8 cellular contexts compared by ENCODE assay signal in genomic region chr15:45401665-45402161, GRCh38. TPM values are rescaled to one million over a fixed set of nuclear protein-coding genes. Genes with fewer than 3 reads are reported as not detected.
DNase-seq lines count a peak whose midpoint lies in the region; TF ChIP-seq lines count a peak whose summit lies in the region.

No MANE protein-coding gene starts in this region.

- H3K36me3 ChIP-seq in HUES48 (ENCODE audit: control insufficient read depth, insufficient read depth, low read length) (peaks cover 20% of the 10 kb centered on the region), mammary epithelial cell (ENCODE audit: insufficient read depth, low read length) (peaks cover 8% of the 10 kb centered on the region)

- H3K9me3 ChIP-seq in HUES48 (ENCODE audit: control insufficient read depth, insufficient read depth, low read length) (no peaks in the 10 kb centered on the region), mammary epithelial cell (replicated peaks; ENCODE audit: insufficient read depth, low read length) (no peaks in the 10 kb centered on the region), mononuclear cell (ENCODE audit: low read depth, low read length) (no peaks in the 10 kb centered on the region)

- H3K27me3 ChIP-seq in HUES48 (ENCODE audit: control insufficient read depth, insufficient read depth, low read length) (0 out of 2 replicates have a peak, but pooled peaks cover 6% of the 10 kb centered on the region), mammary epithelial cell (ENCODE audit: insufficient read depth, low read length) (no peaks in the 10 kb centered on the region), mononuclear cell (ENCODE audit: insufficient read depth, low read length) (no peaks in the 10 kb centered on the region)

- DNase-seq in NCI-H345 (lab: John Stamatoyannopoulos, UW) (peak; percentile 40), NCI-H345 treated with DMSO at 0.1 percent for 48 hours (lab: John Stamatoyannopoulos, UW; ENCODE audit: unreplicated experiment) (no peak), mammary epithelial cell (no peak), 8988T (no peak), GM13976 (ENCODE audit: low spot score) (no peak), iPS-NIHi11 (ENCODE audit: low spot score) (no peak)

- peak overlapping the region; percentile 93 for H2AFZ ChIP-seq in mammary epithelial cell (ENCODE audit: low read depth, low read length)

- H3K79me2 ChIP-seq in mammary epithelial cell (ENCODE audit: insufficient read depth, low read length): peaks cover 40% of the 10 kb centered on the region

- TF ChIP-seq CTCF in mammary epithelial cell (conservative IDR thresholded peaks at IDR 0.05 in 1 of 2, IDR thresholded peaks at IDR 0.05 in 1 of 2; ENCODE audit: extremely low read depth in 1 of 2, insufficient read depth in 1 of 2, low read depth in 1 of 2, low read length in 2 of 2) (no peak), GM13976 (IDR thresholded peaks at IDR 0.05; ENCODE audit: borderline replicate concordance, control extremely low read depth, extremely low read depth, insufficient read depth, missing control alignments) (no peak)

- dilution Hi-C loops in mammary epithelial cell (cut with HindIII; ENCODE audit: low sequenced_read_pairs): no loop called here

- WGBS in mammary epithelial cell (ENCODE audit: low coverage, missing lambda C conversion rate): 3% methylated on average over 12 of the region's 12 CpGs

- H4K20me1 ChIP-seq in mammary epithelial cell (ENCODE audit: insufficient read depth, low read length): no peaks in the 10 kb centered on the region

- TSS peak; percentile 68 for BruUV-seq in mammary epithelial cell (replicated peaks; lab: Mats Ljungman, UMichigan)

- in situ Hi-C loops in mammary epithelial cell (cut with MboI; ENCODE audit: low sequenced_read_pairs in 2 of 2): loop anchor here in 1 of 2 donors (5.0 kb wide), 1 partner anchor 199 kb away; no protein-coding TSS in a partner anchor
- in situ Hi-C loops in GM13976 (cut with MboI; ENCODE audit: low sequenced_read_pairs, unreplicated experiment): loop anchor here (10.0 kb wide), 1 partner anchor 197 kb away; no protein-coding TSS in a partner anchor

- peak overlapping the region; percentile 72 for H3K4me3 ChIP-seq in HUES48 (ENCODE audit: low read depth, low read length)
- peak overlapping the region; percentile 79 to 99 (median 96) for H3K4me3 ChIP-seq in mammary epithelial cell (replicated peaks in 1 of 3; ENCODE audit: insufficient read depth in 1 of 3, low read depth in 2 of 3, low read length in 3 of 3)
- peak overlapping the region; percentile 88 for H3K4me3 ChIP-seq in mononuclear cell (ENCODE audit: low read length)

- H3K9ac ChIP-seq in HUES48 (ENCODE audit: low read depth, low read length) (peak overlapping the region; percentile 11; the same call in 1 of the 2 replicates), mammary epithelial cell (ENCODE audit: insufficient read depth, low read length) (peak overlapping the region; percentile 78)

- CTCF ChIA-PET in mammary epithelial cell (lab: Charles Lee; ENCODE audit: low non-redundant PET): interaction anchor here (0.6 to 1.3 kb wide), 4 partner anchors 197 to 275 kb away, joined by 3 to 5 read pairs (median 5); no protein-coding TSS in a partner anchor

- intact Hi-C loops in mammary epithelial cell (cut with micrococcal nuclease): loop anchor here (1.0 to 2.0 kb wide), 3 partner anchors 186 to 238 kb away; partner anchors contain the start of gene BLOC1S6

- peak overlapping the region; percentile 85 for H3K4me2 ChIP-seq in mammary epithelial cell (ENCODE audit: insufficient read depth, low read depth, low read length)

- H3K4me1 ChIP-seq in HUES48 (ENCODE audit: control insufficient read depth, insufficient read depth, low read length): peaks cover 12% of the 10 kb centered on the region
- peaks cover 20% of the 10 kb centered on the region for H3K4me1 ChIP-seq in mammary epithelial cell (ENCODE audit: insufficient read depth, low read length)
- peaks cover 26% of the 10 kb centered on the region for H3K4me1 ChIP-seq in mononuclear cell (ENCODE audit: insufficient read depth, low read length)

- peak overlapping the region; percentile 29 for H3K27ac ChIP-seq in HUES48 (ENCODE audit: low read depth, low read length)
- peak overlapping the region; percentile 50 for H3K27ac ChIP-seq in mammary epithelial cell (ENCODE audit: insufficient read depth, low read depth, low read length)

RNA-seq across cellular contexts. Expression of gene GATM, which starts 23.4 kb away (rescaled TPM):
- total RNA-seq in mammary epithelial cell (1 to 10 TPM; 1.4 to 4.5 TPM), mononuclear cell (2.3 TPM)
- 0.44 TPM for polyA plus RNA-seq in mammary epithelial cell
- not detected for polyA minus RNA-seq in mammary epithelial cell
